Comparison of ENCODE assay signal across 25 cellular contexts in the genomic region with DNA sequence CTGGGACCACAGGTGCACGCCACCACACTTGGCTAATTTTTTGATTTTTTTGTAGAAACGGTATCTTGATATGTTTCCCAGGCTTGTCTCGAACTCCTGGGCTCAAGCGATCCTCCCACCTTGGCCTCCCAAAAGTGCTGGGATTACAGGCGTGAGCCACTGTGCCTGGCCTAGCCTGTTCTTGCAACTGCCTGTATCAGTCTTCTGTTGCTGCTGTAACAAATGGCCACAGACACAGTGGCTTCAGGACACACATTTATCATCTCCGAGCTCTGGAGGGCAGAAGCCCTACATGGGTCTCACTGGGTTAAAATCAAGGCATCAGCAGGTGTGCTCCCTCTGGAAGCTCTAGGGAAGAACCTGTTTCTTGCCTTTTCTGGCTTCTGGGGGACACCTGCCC.
"Had no signal": no experiment of that assay in that cellular context is flagged by ENCODE, and none has a peak within 500 bp of the region (broad histone marks: within the 10 kb centered on the region; RNA-seq: fewer than 3 reads in every experiment).

No MANE protein-coding gene starts in this region.

- FAIRE-seq: endometrium, islet of Langerhans had no signal

- H3K4me3 ChIP-seq: colonic mucosa, esophagus squamous epithelium, heart right ventricle, left lung, mucosa of descending colon, prostate gland, skin epidermis, tibial nerve, upper lobe of left lung, uterus had no signal

- H3K4me1 Mint-ChIP-seq: mesothelial cell of epicardium had no signal

- DNase-seq: colonic mucosa; dermis blood vessel endothelial cell; effector memory CD8-positive, alpha-beta T cell; erythroblast; esophagus squamous epithelium; foreskin melanocyte; glutamatergic neuron; heart right ventricle; hippocampal formation; left cardiac atrium; mesenchymal stem cell; mucosa of descending colon; naive B cell; nephron progenitor cell; spleen; uterus had no signal

- H3K4me3 Mint-ChIP-seq: mesothelial cell of epicardium, nephron progenitor cell had no signal

- H3K4me1 ChIP-seq: colonic mucosa, prostate gland, uterus had no signal

- H3K27ac Mint-ChIP-seq: mesothelial cell of epicardium, nephron progenitor cell had no signal

- H3K27me3 ChIP-seq: colonic mucosa, heart right ventricle, left lung, spleen, tibial nerve, upper lobe of left lung, uterus had no signal

- H3K27ac ChIP-seq: colonic mucosa, esophagus squamous epithelium, left lung, prostate gland, thoracic aorta had no signal

- H3K9me3 ChIP-seq: colonic mucosa, prostate gland, thoracic aorta, uterus had no signal

- H3K36me3 ChIP-seq: colonic mucosa, esophagus squamous epithelium, heart right ventricle, left lung, prostate gland, spleen, thoracic aorta, tibial nerve, upper lobe of left lung, uterus had no signal

- H3K9me3 Mint-ChIP-seq: effector memory CD8-positive, alpha-beta T cell had no signal
